ENCODE assay signal across 20 cellular contexts in genomic region chr6:41346435-41346834, GRCh38. TPM values are rescaled to one million over a fixed set of nuclear protein-coding genes. Genes with fewer than 3 reads are reported as not detected.
"Had no signal": no experiment of that assay in that cellular context is flagged by ENCODE, and none has a peak within 500 bp of the region (broad histone marks: within the 10 kb centered on the region; RNA-seq: fewer than 3 reads in every experiment).

No MANE protein-coding gene starts in this region.

- H3K4me3 Mint-ChIP-seq: activated CD4-positive, alpha-beta memory T cell treated with anti-CD3 and anti-CD28 coated beads for 36 hours; activated naive CD4-positive, alpha-beta T cell treated with anti-CD3 and anti-CD28 coated beads, Interleukin-2, amount 50 U/mL, for 24 hours; nephron progenitor cell had no signal

- H3K27ac Mint-ChIP-seq: activated CD4-positive, alpha-beta memory T cell treated with anti-CD3 and anti-CD28 coated beads for 36 hours; activated naive CD4-positive, alpha-beta T cell treated with anti-CD3 and anti-CD28 coated beads, Interleukin-2, amount 50 U/mL, for 24 hours; activated T-helper 2 cell treated with anti-CD3 and anti-CD28 coated beads, Interferon-gamma antibody, Interleukin-2, Interleukin-4, amounts not matched to agents 10 μg/mL and 5 μg/mL and 100 μg/mL, durations not matched to agents 14 hours and 24 hours and 36 hours; nephron progenitor cell had no signal

- DNase-seq: activated CD4-positive, alpha-beta memory T cell treated with anti-CD3 and anti-CD28 coated beads for 36 hours; activated T-cell treated with anti-CD3 and anti-CD28 coated beads for 4 hours; aorta; effector CD4-positive, alpha-beta T cell; hippocampal formation; nephron progenitor cell; SHP77; sigmoid colon; stomach had no signal

- H3K36me3 Mint-ChIP-seq: activated CD4-positive, alpha-beta memory T cell treated with anti-CD3 and anti-CD28 coated beads for 36 hours; activated naive CD4-positive, alpha-beta T cell treated with anti-CD3 and anti-CD28 coated beads, Interleukin-2, amount 50 U/mL, for 24 hours had no signal

- H3K36me3 ChIP-seq: gastroesophageal sphincter, sigmoid colon, stomach, thoracic aorta had no signal

- H3K4me3 ChIP-seq: gastroesophageal sphincter, lung, sigmoid colon, stomach, thoracic aorta had no signal

- ATAC-seq: gastroesophageal sphincter, SK-N-SH treated with all-trans-retinoic acid at 6 μM for 48 hours had no signal

- H3K27me3 Mint-ChIP-seq: activated naive CD4-positive, alpha-beta T cell treated with anti-CD3 and anti-CD28 coated beads, Interleukin-2, amount 50 U/mL, for 24 hours had no signal

- H3K9me3 Mint-ChIP-seq: activated T-helper 2 cell treated with anti-CD3 and anti-CD28 coated beads, Interferon-gamma antibody, Interleukin-2, Interleukin-4, amounts not matched to agents 10 μg/mL and 5 μg/mL and 100 μg/mL, durations not matched to agents 14 hours and 24 hours and 36 hours had no signal

- H3K27ac ChIP-seq: gastroesophageal sphincter, sigmoid colon, stomach, thoracic aorta had no signal

RNA-seq across cellular contexts. Expression of gene NCR2, which starts 11.0 kb away (rescaled TPM):
- total RNA-seq: activated CD4-positive, alpha-beta memory T cell treated with anti-CD3 and anti-CD28 coated beads for 36 hours; activated T-helper 2 cell treated with anti-CD3 and anti-CD28 coated beads, Interferon-gamma antibody, Interleukin-2, Interleukin-4, amounts not matched to agents 10 μg/mL and 5 μg/mL and 100 μg/mL, durations not matched to agents 14 hours and 24 hours and 36 hours; aorta; fibroblast of lung; gastroesophageal sphincter; lung; mononuclear cell; osteoblast; sigmoid colon; stomach; T-helper 2 cell treated with Interferon-gamma antibody and Interleukin-4, amounts not matched to agents 100 ng/mL and 5 ng/mL, for 36 hours; thoracic aorta; urinary bladder had no signal

RNA-seq across cellular contexts. Expression of gene TREM1, which starts 60.0 kb away (rescaled TPM):
- total RNA-seq: activated T-helper 2 cell treated with anti-CD3 and anti-CD28 coated beads, Interferon-gamma antibody, Interleukin-2, Interleukin-4, amounts not matched to agents 10 μg/mL and 5 μg/mL and 100 μg/mL, durations not matched to agents 14 hours and 24 hours and 36 hours; fibroblast of lung; T-helper 2 cell treated with Interferon-gamma antibody and Interleukin-4, amounts not matched to agents 100 ng/mL and 5 ng/mL, for 36 hours had no signal
